Comparison of ENCODE assay signal across 20 cellular contexts in the genomic region with DNA sequence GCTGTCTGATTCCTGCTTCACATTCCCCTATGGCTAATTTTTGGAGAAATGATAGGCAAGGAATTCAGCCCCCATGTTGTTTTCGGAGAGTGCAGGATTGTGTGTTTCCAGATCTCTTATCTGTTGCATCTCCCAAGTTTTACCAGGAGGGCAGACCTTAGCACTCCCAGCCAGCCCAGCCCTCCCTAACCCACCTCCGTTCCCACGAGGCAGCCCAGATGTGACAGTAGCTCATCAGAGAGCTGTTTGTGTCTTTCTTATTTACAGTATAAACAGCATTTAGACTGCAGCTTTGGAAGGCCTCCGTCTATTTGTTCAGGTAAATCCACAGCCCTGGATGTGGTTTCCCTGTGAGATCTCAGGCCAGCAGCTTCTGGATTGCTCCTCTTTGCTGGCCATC.
DNase-seq lines count a peak whose midpoint lies in the region; ATAC-seq and TF ChIP-seq lines count a peak whose summit lies in the region.
"Had no signal": no experiment of that assay in that cellular context is flagged by ENCODE, and none has a peak within 500 bp of the region (broad histone marks: within the 10 kb centered on the region; RNA-seq: fewer than 3 reads in every experiment).

No MANE protein-coding gene starts in this region.

- intact Hi-C loops in naive thymus-derived CD4-positive, alpha-beta T cell (cut with micrococcal nuclease) = loop anchor here in 1 of 2 donors (5.0 kb wide), 1 partner anchor 406 kb away; no protein-coding TSS in a partner anchor

- H3K27me3 Mint-ChIP-seq in glutamatergic neuron (ENCODE audit: unreplicated experiment) = no peaks in the 10 kb centered on the region
- H3K27me3 Mint-ChIP-seq in naive thymus-derived CD4-positive, alpha-beta T cell = peaks cover 0 to 31% (median 10%) of the 10 kb centered on the region in 5 donors

- no peaks in the 10 kb centered on the region for H3K36me3 Mint-ChIP-seq in glutamatergic neuron (ENCODE audit: unreplicated experiment)
- H3K36me3 Mint-ChIP-seq in naive thymus-derived CD4-positive, alpha-beta T cell = no peaks in the 10 kb centered on the region
- H3K36me3 Mint-ChIP-seq: CD4-positive, CD25-positive, alpha-beta regulatory T cell had no signal

- no peaks in the 10 kb centered on the region for H3K9me3 ChIP-seq in naive thymus-derived CD4-positive, alpha-beta T cell (ENCODE audit: control insufficient read depth in 2 of 3, low read length in 3 of 3)
- H3K9me3 ChIP-seq: BE2C had no signal

- DNase-seq in COR-L47 (lab: John Stamatoyannopoulos, UW) (peak; percentile 36), ELF-1 (ENCODE audit: low read depth, low spot score) (peak; percentile 79), NCI-H2171 treated with DMSO at 0.1 percent for 48 hours (lab: John Stamatoyannopoulos, UW) (peak; percentile 76), glutamatergic neuron (peak; percentile 27), NCI-H446 (lab: John Stamatoyannopoulos, UW) (no peak), NCI-H1092 (lab: John Stamatoyannopoulos, UW) (no peak)
- DNase-seq in naive thymus-derived CD4-positive, alpha-beta T cell = no peak
- DNase-seq: ACHN; BE2C; C1 segment of cervical spinal cord; CD4-positive, CD25-positive, alpha-beta regulatory T cell; DMS79; GF-D8; GOT3; H7; HFFc6; IMR-90 had no signal

- H3K9me3 Mint-ChIP-seq in glutamatergic neuron (ENCODE audit: unreplicated experiment) = peaks cover 4% of the 10 kb centered on the region
- no peaks in the 10 kb centered on the region for H3K9me3 Mint-ChIP-seq in naive thymus-derived CD4-positive, alpha-beta T cell

- H3K4me1 ChIP-seq in naive thymus-derived CD4-positive, alpha-beta T cell (ENCODE audit: control insufficient read depth in 2 of 2, insufficient read depth in 2 of 2, low read length in 2 of 2) = no peaks in the 10 kb centered on the region
- H3K4me1 ChIP-seq: BE2C had no signal

- no peak overlapping the region for H3K27ac ChIP-seq in naive thymus-derived CD4-positive, alpha-beta T cell (ENCODE audit: low read depth, low read length)
- H3K27ac ChIP-seq: HL-60 had no signal

- no peak overlapping the region for H3K4me3 ChIP-seq in naive thymus-derived CD4-positive, alpha-beta T cell (ENCODE audit: low read length)
- H3K4me3 ChIP-seq: K562 had no signal

- H3K36me3 ChIP-seq in naive thymus-derived CD4-positive, alpha-beta T cell (ENCODE audit: control insufficient read depth in 2 of 3, insufficient read depth in 3 of 3, low read length in 3 of 3) = no peaks in the 10 kb centered on the region
- H3K36me3 ChIP-seq: BE2C had no signal

- POLR2A ChIA-PET in naive thymus-derived CD4-positive, alpha-beta T cell (lab: Charles Lee) = no interaction called here

- no peaks in the 10 kb centered on the region for H3K27me3 ChIP-seq in naive thymus-derived CD4-positive, alpha-beta T cell (ENCODE audit: control insufficient read depth in 2 of 2, insufficient read depth in 2 of 2, low read length in 2 of 2)
- H3K27me3 ChIP-seq: BE2C had no signal

- TF ChIP-seq CTCF in glutamatergic neuron (IDR thresholded peaks at IDR 0.05; ENCODE audit: partially characterized antibody, unreplicated experiment) = no peak

- H3K4me3 Mint-ChIP-seq in glutamatergic neuron (ENCODE audit: unreplicated experiment) = peak overlapping the region; percentile 63
- H3K4me3 Mint-ChIP-seq in naive thymus-derived CD4-positive, alpha-beta T cell = no peak overlapping the region
- H3K4me3 Mint-ChIP-seq: CD4-positive, CD25-positive, alpha-beta regulatory T cell; HFFc6 had no signal

- CTCF ChIA-PET in naive thymus-derived CD4-positive, alpha-beta T cell (lab: Charles Lee) = no interaction called here

- peak overlapping the region; percentile 64 for H3K27ac Mint-ChIP-seq in glutamatergic neuron (ENCODE audit: unreplicated experiment)
- no peak overlapping the region for H3K27ac Mint-ChIP-seq in naive thymus-derived CD4-positive, alpha-beta T cell
- H3K27ac Mint-ChIP-seq: CD4-positive, CD25-positive, alpha-beta regulatory T cell; HFFc6 had no signal

- no peak for ATAC-seq in naive thymus-derived CD4-positive, alpha-beta T cell
- ATAC-seq: HCT116, K562 had no signal

- peaks cover 23% of the 10 kb centered on the region for H3K4me1 Mint-ChIP-seq in glutamatergic neuron (ENCODE audit: low read depth, unreplicated experiment)
- H3K4me1 Mint-ChIP-seq in naive thymus-derived CD4-positive, alpha-beta T cell = peaks cover 0 to 5% (median 0%) of the 10 kb centered on the region in 7 donors
- H3K4me1 Mint-ChIP-seq: CD4-positive, CD25-positive, alpha-beta regulatory T cell had no signal

Comparison
In these comparisons a context has a peak if more than half of its experiments do, and no peak if none do; other contexts are left out.
1. DNase-seq: peak in COR-L47 (single experiment), ELF-1 (single experiment), NCI-H2171 treated with DMSO at 0.1 percent for 48 hours (single experiment) and glutamatergic neuron (single experiment); none in NCI-H446 (0 of 2), naive thymus-derived CD4-positive, alpha-beta T cell (0 of 9) and NCI-H1092 (single experiment).